Comparison of ENCODE assay signal across 1 cellular context in the genomic region with DNA sequence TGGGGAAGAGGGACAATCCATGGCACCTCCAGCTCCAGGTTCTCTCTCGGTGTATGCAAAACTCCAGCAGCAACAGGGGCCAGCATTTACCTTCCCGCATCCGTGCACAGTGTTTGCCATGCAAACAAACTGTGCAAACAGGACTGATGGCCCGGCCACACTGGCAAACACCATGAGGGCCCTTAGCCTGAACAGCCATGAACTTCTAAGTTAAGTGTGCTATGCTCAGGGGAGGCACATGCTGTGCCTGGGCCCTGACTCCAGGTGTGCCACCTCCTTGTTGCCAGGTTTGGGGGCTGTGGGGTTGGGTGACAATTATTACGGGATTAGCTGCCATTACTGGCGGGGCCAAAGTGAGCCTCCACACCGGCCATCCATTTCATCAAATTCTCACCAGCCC.
TF ChIP-seq lines count a peak whose summit lies in the region.

No MANE protein-coding gene starts in this region.

TF ChIP-seq in HepG2, 621 proteins besides CTCF, POLR2A, EP300 and RAD21 (continued from another document):
- TF ChIP-seq, protein P1, sequence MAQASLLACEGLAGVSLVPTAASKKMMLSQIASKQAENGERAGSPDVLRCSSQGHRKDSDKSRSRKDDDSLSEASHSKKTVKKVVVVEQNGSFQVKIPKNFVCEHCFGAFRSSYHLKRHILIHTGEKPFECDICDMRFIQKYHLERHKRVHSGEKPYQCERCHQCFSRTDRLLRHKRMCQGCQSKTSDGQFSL (CRISPR knock-in tag; IDR thresholded peaks at IDR 0.05): no peak
- TF ChIP-seq NKX3-1 (CRISPR knock-in tag; IDR thresholded peaks at IDR 0.05) (no peak; the same call in 1 of the 2 replicates), YEATS4 (CRISPR knock-in tag; IDR thresholded peaks at IDR 0.05; ENCODE audit: borderline replicate concordance) (peak; percentile 35; the same call in 1 of the 2 replicates), HDAC2 (CRISPR knock-in tag; IDR thresholded peaks at IDR 0.05) (peak; percentile 96), ZNF546 (CRISPR knock-in tag; conservative IDR thresholded peaks at IDR 0.05) (no peak), FOSL2 (CRISPR knock-in tag; IDR thresholded peaks at IDR 0.05) (peak; percentile 58; the same call in 1 of the 2 replicates), KLF16 (CRISPR knock-in tag; IDR thresholded peaks at IDR 0.05) (peak in 1 of 2 experiments; percentile 33; a peak in 1 of 4 replicates), ZNF839 (CRISPR knock-in tag; IDR thresholded peaks at IDR 0.05; ENCODE audit: borderline replicate concordance) (no peak), ZNF850 (CRISPR knock-in tag; conservative IDR thresholded peaks at IDR 0.05) (no peak), GRHL1 (CRISPR knock-in tag; conservative IDR thresholded peaks at IDR 0.05) (no peak), SMAD3 (CRISPR knock-in tag; IDR thresholded peaks at IDR 0.05) (no peak), ZBTB7A (CRISPR knock-in tag; IDR thresholded peaks at IDR 0.05) (no peak), ZBTB8A (CRISPR knock-in tag; IDR thresholded peaks at IDR 0.05; ENCODE audit: borderline replicate concordance, low read depth) (no peak), ZSCAN21 (CRISPR knock-in tag; IDR thresholded peaks at IDR 0.05; ENCODE audit: borderline replicate concordance) (no peak), ATRX (CRISPR knock-in tag; IDR thresholded peaks at IDR 0.05; ENCODE audit: borderline replicate concordance) (no peak), ZNF101 (CRISPR knock-in tag; IDR thresholded peaks at IDR 0.05; ENCODE audit: borderline replicate concordance, low read depth) (no peak)
- TF ChIP-seq, protein P2, sequence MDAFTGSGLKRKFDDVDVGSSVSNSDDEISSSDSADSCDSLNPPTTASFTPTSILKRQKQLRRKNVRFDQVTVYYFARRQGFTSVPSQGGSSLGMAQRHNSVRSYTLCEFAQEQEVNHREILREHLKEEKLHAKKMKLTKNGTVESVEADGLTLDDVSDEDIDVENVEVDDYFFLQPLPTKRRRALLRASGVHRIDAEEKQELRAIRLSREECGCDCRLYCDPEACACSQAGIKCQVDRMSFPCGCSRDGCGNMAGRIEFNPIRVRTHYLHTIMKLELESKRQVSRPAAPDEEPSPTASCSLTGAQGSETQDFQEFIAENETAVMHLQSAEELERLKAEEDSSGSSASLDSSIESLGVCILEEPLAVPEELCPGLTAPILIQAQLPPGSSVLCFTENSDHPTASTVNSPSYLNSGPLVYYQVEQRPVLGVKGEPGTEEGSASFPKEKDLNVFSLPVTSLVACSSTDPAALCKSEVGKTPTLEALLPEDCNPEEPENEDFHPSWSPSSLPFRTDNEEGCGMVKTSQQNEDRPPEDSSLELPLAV (CRISPR knock-in tag; conservative IDR thresholded peaks at IDR 0.05; ENCODE audit: low read depth): no peak
- TF ChIP-seq, protein P3, sequence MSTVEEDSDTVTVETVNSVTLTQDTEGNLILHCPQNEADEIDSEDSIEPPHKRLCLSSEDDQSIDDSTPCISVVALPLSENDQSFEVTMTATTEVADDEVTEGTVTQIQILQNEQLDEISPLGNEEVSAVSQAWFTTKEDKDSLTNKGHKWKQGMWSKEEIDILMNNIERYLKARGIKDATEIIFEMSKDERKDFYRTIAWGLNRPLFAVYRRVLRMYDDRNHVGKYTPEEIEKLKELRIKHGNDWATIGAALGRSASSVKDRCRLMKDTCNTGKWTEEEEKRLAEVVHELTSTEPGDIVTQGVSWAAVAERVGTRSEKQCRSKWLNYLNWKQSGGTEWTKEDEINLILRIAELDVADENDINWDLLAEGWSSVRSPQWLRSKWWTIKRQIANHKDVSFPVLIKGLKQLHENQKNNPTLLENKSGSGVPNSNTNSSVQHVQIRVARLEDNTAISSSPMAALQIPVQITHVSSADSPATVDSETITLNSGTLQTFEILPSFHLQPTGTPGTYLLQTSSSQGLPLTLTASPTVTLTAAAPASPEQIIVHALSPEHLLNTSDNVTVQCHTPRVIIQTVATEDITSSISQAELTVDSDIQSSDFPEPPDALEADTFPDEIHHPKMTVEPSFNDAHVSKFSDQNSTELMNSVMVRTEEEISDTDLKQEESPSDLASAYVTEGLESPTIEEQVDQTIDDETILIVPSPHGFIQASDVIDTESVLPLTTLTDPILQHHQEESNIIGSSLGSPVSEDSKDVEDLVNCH (CRISPR knock-in tag; IDR thresholded peaks at IDR 0.05): no peak
TF ChIP-seq in HepG2: peak in this region for 180.
